22 cellular contexts compared by ENCODE assay signal in genomic region chr13:62046512-62046911, GRCh38.
"Had no signal": no experiment of that assay in that cellular context is flagged by ENCODE, and none has a peak within 500 bp of the region (broad histone marks: within the 10 kb centered on the region; RNA-seq: fewer than 3 reads in every experiment).

No MANE protein-coding gene starts in this region.

- H3K27ac ChIP-seq: left ventricle myocardium inferior, lower lobe of right lung, neutrophil, pancreas, prostate gland, right atrium auricular region, sigmoid colon, suprapubic skin, transverse colon had no signal

- H3K4me1 ChIP-seq: left ventricle myocardium inferior, lower lobe of right lung, pancreas, prostate gland, right atrium auricular region, sigmoid colon, suprapubic skin, transverse colon had no signal

- H3K4me3 ChIP-seq: left ventricle myocardium inferior, lower lobe of right lung, pancreas, prostate gland, right atrium auricular region, sigmoid colon, suprapubic skin, transverse colon had no signal

- H3K9me3 ChIP-seq: lower lobe of right lung, neutrophil, pancreas, prostate gland, right atrium auricular region had no signal

- DNase-seq: cerebellar nuclear complex; cortex of kidney; effector memory CD8-positive, alpha-beta T cell; erythroblast; hypothalamus; immature natural killer cell; islet precursor cell; kidney glomerular epithelial cell; left colon; left ventricle myocardium inferior; lower lobe of right lung; natural killer cell; sigmoid colon; stimulated activated CD4-positive, alpha-beta T cell treated with anti-CD3 and anti-CD28 coated beads, Interleukin-4, amount 100 ng/mL, for 4 hours; stimulated activated naive CD4-positive, alpha-beta T cell; stimulated activated naive CD8-positive, alpha-beta T cell treated with anti-CD3 and anti-CD28 coated beads, Interleukin-15, amount 100 ng/mL, for 72 hours; transverse colon had no signal

- ATAC-seq: effector memory CD8-positive, alpha-beta T cell; left colon; natural killer cell; pancreas; stimulated activated naive CD8-positive, alpha-beta T cell treated with anti-CD3 and anti-CD28 coated beads, Interleukin-15, amount 100 ng/mL, for 72 hours had no signal

- H3K36me3 ChIP-seq: left ventricle myocardium inferior, lower lobe of right lung, neutrophil, pancreas, prostate gland, right atrium auricular region, sigmoid colon, suprapubic skin, transverse colon had no signal

- H3K4me1 Mint-ChIP-seq: immature natural killer cell; natural killer cell; stimulated activated naive CD8-positive, alpha-beta T cell treated with anti-CD3 and anti-CD28 coated beads, Interleukin-15, amount 100 ng/mL, for 72 hours had no signal

- H3K27me3 Mint-ChIP-seq: effector memory CD8-positive, alpha-beta T cell; stimulated activated naive CD8-positive, alpha-beta T cell treated with anti-CD3 and anti-CD28 coated beads, Interleukin-15, amount 100 ng/mL, for 72 hours had no signal

- H3K27me3 ChIP-seq: neutrophil, pancreas, right atrium auricular region, sigmoid colon, suprapubic skin, transverse colon had no signal

- H3K4me3 Mint-ChIP-seq: effector memory CD8-positive, alpha-beta T cell; immature natural killer cell; natural killer cell; stimulated activated naive CD8-positive, alpha-beta T cell treated with anti-CD3 and anti-CD28 coated beads, Interleukin-15, amount 100 ng/mL, for 72 hours had no signal

- H3K27ac Mint-ChIP-seq: effector memory CD8-positive, alpha-beta T cell; immature natural killer cell; natural killer cell; stimulated activated naive CD8-positive, alpha-beta T cell treated with anti-CD3 and anti-CD28 coated beads, Interleukin-15, amount 100 ng/mL, for 72 hours had no signal
